Comparison of ENCODE assay signal across 8 cellular contexts in genomic region chr1:21335750-21336168, GRCh38. TPM values are rescaled to one million over a fixed set of nuclear protein-coding genes. Genes with fewer than 3 reads are reported as not detected.
DNase-seq lines count a peak whose midpoint lies in the region; ATAC-seq lines count a peak whose summit lies in the region.

No MANE protein-coding gene starts in this region.

- H3K9me3 ChIP-seq in adipocyte (ENCODE audit: control insufficient read depth, low read length) = no peaks in the 10 kb centered on the region

- H3K36me3 Mint-ChIP-seq in naive B cell = no peaks in the 10 kb centered on the region

- H3K9me3 Mint-ChIP-seq in naive B cell = no peaks in the 10 kb centered on the region

- peaks cover 79% of the 10 kb centered on the region for H3K4me1 ChIP-seq in adipocyte (ENCODE audit: control insufficient read depth, insufficient read depth, low read length)

- DNase-seq in COLO829 (ENCODE audit: low spot score) (peak; percentile 20), NCI-H1694 treated with DMSO at 0.1 percent for 48 hours (lab: John Stamatoyannopoulos, UW) (peak; percentile 8), adipocyte (ENCODE audit: low read depth) (peak; percentile 60), naive B cell (no peak)
- no peak for DNase-seq in activated CD4-positive, CD25-positive, alpha-beta regulatory T cell treated with anti-CD3 and anti-CD28 coated beads, Interleukin-2, amount 50 U/mL, for 72 hours

- H3K4me1 Mint-ChIP-seq in naive B cell = peaks cover 37 to 76% (median 70%) of the 10 kb centered on the region in 3 donors

- no peaks in the 10 kb centered on the region for H3K36me3 ChIP-seq in adipocyte (ENCODE audit: control insufficient read depth, insufficient read depth, low read length, severe bottlenecking)

- peak overlapping the region; percentile 43 for H3K9ac ChIP-seq in adipocyte (ENCODE audit: low read length)

- no peaks in the 10 kb centered on the region for H3K27me3 ChIP-seq in adipocyte (replicated peaks; ENCODE audit: control insufficient read depth, insufficient read depth, low read length)

- H3K27me3 Mint-ChIP-seq in naive B cell = no peaks in the 10 kb centered on the region

- peak overlapping the region in 5 of 6 donors; percentile 72 to 100 (median 99) for H3K27ac Mint-ChIP-seq in naive B cell

- peak overlapping the region in 7 of 8 donors; percentile 6 to 96 (median 92) for H3K4me3 Mint-ChIP-seq in naive B cell

- ATAC-seq in naive B cell (ENCODE audit: low read depth in 2 of 2) (no peak), GM19351 (IDR thresholded peaks at IDR 0.05; ENCODE audit: unreplicated experiment) (no peak), GM19023 (IDR thresholded peaks at IDR 0.05; ENCODE audit: unreplicated experiment) (no peak), GM19397 (IDR thresholded peaks at IDR 0.05; ENCODE audit: unreplicated experiment) (no peak)

- no peak overlapping the region for H3K4me3 ChIP-seq in adipocyte (ENCODE audit: low read length)

RNA-seq across cellular contexts. Expression of gene ECE1, which starts 45.5 kb away (rescaled TPM):
- 10 to 100 TPM in 5 of 6 donors, 1 to 10 TPM in 1; 6.9 to 44.5 (median 20.8) TPM for polyA plus RNA-seq in naive B cell (ENCODE audit: low read depth in 6 of 6)

Comparison
In these comparisons a context has a peak if more than half of its experiments do, and no peak if none do; other contexts are left out.
1. DNase-seq: peak in COLO829 (single experiment), NCI-H1694 treated with DMSO at 0.1 percent for 48 hours (single experiment) and adipocyte (single experiment); none in naive B cell (single experiment) and activated CD4-positive, CD25-positive, alpha-beta regulatory T cell treated with anti-CD3 and anti-CD28 coated beads, Interleukin-2, amount 50 U/mL, for 72 hours (single experiment).